Comparison of ENCODE assay signal across 23 cellular contexts in the genomic region with DNA sequence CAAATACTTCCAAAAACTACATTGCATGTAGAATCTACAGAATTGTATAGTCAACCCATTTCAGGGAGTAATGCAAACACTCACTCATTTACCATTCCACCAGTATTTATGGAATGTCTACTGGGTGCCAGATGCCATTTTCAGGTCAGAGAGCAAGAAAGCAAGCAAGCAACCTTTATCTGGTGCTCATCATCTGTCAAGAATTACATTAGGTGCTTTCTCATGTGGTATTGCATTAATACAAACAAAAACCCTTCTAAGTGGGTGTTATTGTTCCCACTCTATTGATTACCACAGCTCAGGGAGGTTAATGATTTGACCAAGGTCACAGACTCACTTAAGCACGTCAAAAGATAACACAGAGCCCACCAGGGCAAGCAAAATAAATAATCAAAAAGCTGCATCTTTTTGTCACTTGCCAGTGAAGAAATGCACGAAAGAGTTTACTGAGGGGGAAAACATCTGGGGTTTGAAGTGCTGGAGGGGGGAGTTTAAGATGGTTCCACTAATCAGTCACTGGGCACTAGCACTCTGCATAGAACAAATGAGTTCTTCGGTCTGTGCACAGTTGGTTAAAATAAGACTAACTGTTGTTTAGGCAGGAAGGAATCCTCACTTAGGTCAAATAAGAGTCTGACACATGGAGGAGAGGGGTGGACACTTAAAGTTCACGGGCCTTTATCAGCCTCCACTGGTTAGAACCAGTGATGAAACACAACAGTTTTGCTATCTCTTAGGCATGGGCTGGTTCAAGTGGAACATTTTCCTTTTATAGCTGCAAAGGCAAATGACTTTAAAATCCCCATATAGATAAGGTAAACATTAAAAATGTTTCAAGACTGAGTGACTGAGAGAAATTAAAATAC.
DNase-seq lines count a peak whose midpoint lies in the region; ATAC-seq and TF ChIP-seq lines count a peak whose summit lies in the region.
"Had no signal": no experiment of that assay in that cellular context is flagged by ENCODE, and none has a peak within 500 bp of the region (broad histone marks: within the 10 kb centered on the region; RNA-seq: fewer than 3 reads in every experiment).

No MANE protein-coding gene starts in this region.

- peak overlapping the region; percentile 64 for H3K27ac Mint-ChIP-seq in mesothelial cell of epicardium
- H3K27ac Mint-ChIP-seq: activated naive CD8-positive, alpha-beta T cell treated with anti-CD3 and anti-CD28 coated beads, Interleukin-2, amount 10 ng/mL, durations not matched to agents 7 days and 5 days; T-helper 2 cell treated with Interferon-gamma antibody and Interleukin-4, amounts not matched to agents 5 μg/mL and 100 μg/mL, for 36 hours had no signal

- no peak for ATAC-seq in GM21381 (IDR thresholded peaks at IDR 0.05; ENCODE audit: unreplicated experiment)
- ATAC-seq: GM12878, upper lobe of right lung had no signal

- TF ChIP-seq CTCF in fibroblast of the aortic adventitia (IDR thresholded peaks at IDR 0.05; ENCODE audit: insufficient read depth, low read length) (no peak), mesothelial cell of epicardium (IDR thresholded peaks at IDR 0.05; ENCODE audit: unreplicated experiment) (no peak)

- peak; percentile 59 for DNase-seq in EH (ENCODE audit: low read depth)
- peak; percentile 6 for DNase-seq in OCI-M1 (lab: John Stamatoyannopoulos, UW)
- DNase-seq in fibroblast of the aortic adventitia (ENCODE audit: low read depth) = peak; percentile 35
- no peak for DNase-seq in mesothelial cell of epicardium (ENCODE audit: low spot score in 2 of 2, unreplicated experiment in 2 of 2)
- no peak for DNase-seq in midbrain (lab: John Stamatoyannopoulos, UW)
- DNase-seq in NCI-H128 (lab: John Stamatoyannopoulos, UW; ENCODE audit: unreplicated experiment) = no peak
- no peak for DNase-seq in stimulated activated CD4-positive, alpha-beta T cell treated with anti-CD3 and anti-CD28 coated beads, Interleukin-2, amount 100 ng/mL, for 24 hours
- DNase-seq: activated CD4-positive, CD25-positive, alpha-beta regulatory T cell; activated CD8-positive, alpha-beta memory T cell treated with anti-CD3 and anti-CD28 coated beads for 24 hours; activated naive CD8-positive, alpha-beta T cell treated with anti-CD3 and anti-CD28 coated beads, Interleukin-2, amount 10 ng/mL, durations not matched to agents 7 days and 5 days; COR-L47; effector CD4-positive, alpha-beta T cell; esophagus squamous epithelium; head of caudate nucleus; kidney; NCI-H1105 treated with DMSO at 0.1 percent for 48 hours; sigmoid colon; SJCRH30; stomach; upper lobe of right lung had no signal

- H3K36me3 Mint-ChIP-seq in mesothelial cell of epicardium = peaks cover 13% of the 10 kb centered on the region
- H3K36me3 Mint-ChIP-seq: activated naive CD8-positive, alpha-beta T cell treated with anti-CD3 and anti-CD28 coated beads, Interleukin-2, amount 10 ng/mL, durations not matched to agents 7 days and 5 days had no signal

- peaks cover 25% of the 10 kb centered on the region for H3K4me1 Mint-ChIP-seq in mesothelial cell of epicardium
- H3K4me1 Mint-ChIP-seq: activated naive CD8-positive, alpha-beta T cell treated with anti-CD3 and anti-CD28 coated beads, Interleukin-2, amount 10 ng/mL, durations not matched to agents 7 days and 5 days had no signal

- peaks cover 13% of the 10 kb centered on the region for H3K9me3 Mint-ChIP-seq in mesothelial cell of epicardium

- H3K4me3 ChIP-seq in fibroblast of the aortic adventitia (ENCODE audit: low read depth, low read length) = no peak overlapping the region
- H3K4me3 ChIP-seq: esophagus squamous epithelium, GM12878, sigmoid colon, SJCRH30, stomach, upper lobe of right lung had no signal

- no peak overlapping the region for H3K4me3 Mint-ChIP-seq in mesothelial cell of epicardium
- H3K4me3 Mint-ChIP-seq: activated naive CD8-positive, alpha-beta T cell treated with anti-CD3 and anti-CD28 coated beads, Interleukin-2, amount 10 ng/mL, durations not matched to agents 7 days and 5 days; T-helper 2 cell treated with Interferon-gamma antibody and Interleukin-4, amounts not matched to agents 5 μg/mL and 100 μg/mL, for 36 hours had no signal

- H3K27me3 Mint-ChIP-seq in mesothelial cell of epicardium (ENCODE audit: low read depth) = no peaks in the 10 kb centered on the region
- H3K27me3 Mint-ChIP-seq: activated naive CD8-positive, alpha-beta T cell treated with anti-CD3 and anti-CD28 coated beads, Interleukin-2, amount 10 ng/mL, durations not matched to agents 7 days and 5 days had no signal

Comparison
In these comparisons a context has a peak if more than half of its experiments do, and no peak if none do; other contexts are left out.
1. DNase-seq: peak in EH (single experiment), OCI-M1 (single experiment) and fibroblast of the aortic adventitia (single experiment); none in mesothelial cell of epicardium (0 of 2), midbrain (single experiment), NCI-H128 (single experiment) and stimulated activated CD4-positive, alpha-beta T cell treated with anti-CD3 and anti-CD28 coated beads, Interleukin-2, amount 100 ng/mL, for 24 hours (0 of 2).